Comparison of ENCODE assay signal across 18 cellular contexts in genomic region chr4:27701563-27701962, GRCh38.
"Had no signal": no experiment of that assay in that cellular context is flagged by ENCODE, and none has a peak within 500 bp of the region (broad histone marks: within the 10 kb centered on the region; RNA-seq: fewer than 3 reads in every experiment).

No MANE protein-coding gene starts in this region.

- H3K9ac ChIP-seq: neural progenitor cell had no signal

- H3K4me1 ChIP-seq: breast epithelium, esophagus squamous epithelium, left ventricle myocardium inferior, neural progenitor cell had no signal

- H2AFZ ChIP-seq: neural progenitor cell had no signal

- ATAC-seq: activated CD8-positive, alpha-beta T cell treated with anti-CD3 and anti-CD28 coated beads, Interleukin-2, amount 10 ng/mL, durations not matched to agents 7 days and 5 days; naive thymus-derived CD8-positive, alpha-beta T cell; T-cell had no signal

- H3K27me3 ChIP-seq: breast epithelium, esophagus squamous epithelium, neural progenitor cell, sigmoid colon had no signal

- H3K4me2 ChIP-seq: neural progenitor cell had no signal

- DNase-seq: activated CD4-positive, alpha-beta T cell treated with anti-CD3 and anti-CD28 coated beads, Interleukin-2, amount 10 ng/mL, durations not matched to agents 7 days and 5 days; activated CD4-positive, CD25-positive, alpha-beta regulatory T cell treated with anti-CD3 and anti-CD28 coated beads, Interleukin-2, amount 50 U/mL, for 72 hours; activated CD8-positive, alpha-beta T cell treated with anti-CD3 and anti-CD28 coated beads, Interleukin-2, amount 10 ng/mL, durations not matched to agents 7 days and 5 days; activated gamma-delta T cell; aorta; esophagus squamous epithelium; kidney; left ventricle myocardium inferior; naive thymus-derived CD8-positive, alpha-beta T cell; posterior cingulate gyrus; sigmoid colon; stimulated activated CD4-positive, alpha-beta T cell treated with anti-CD3 and anti-CD28 coated beads, Interleukin-4, amount 100 ng/mL, for 24 hours; stimulated activated naive CD4-positive, alpha-beta T cell treated with Interleukin-2 at 50 U/mL for 16 hours; T-cell had no signal

- FAIRE-seq: kidney had no signal

- H3K4me3 ChIP-seq: breast epithelium, coronary artery, esophagus squamous epithelium, left ventricle myocardium inferior, neural progenitor cell, sigmoid colon had no signal

- H3K9me3 ChIP-seq: breast epithelium, esophagus squamous epithelium, left ventricle myocardium inferior, sigmoid colon had no signal

- H3K27ac ChIP-seq: breast epithelium, coronary artery, esophagus squamous epithelium, left ventricle myocardium inferior, neural progenitor cell, VCaP had no signal

- H3K36me3 ChIP-seq: breast epithelium, esophagus squamous epithelium, left ventricle myocardium inferior, neural progenitor cell, sigmoid colon had no signal
